In the genomic region with DNA sequence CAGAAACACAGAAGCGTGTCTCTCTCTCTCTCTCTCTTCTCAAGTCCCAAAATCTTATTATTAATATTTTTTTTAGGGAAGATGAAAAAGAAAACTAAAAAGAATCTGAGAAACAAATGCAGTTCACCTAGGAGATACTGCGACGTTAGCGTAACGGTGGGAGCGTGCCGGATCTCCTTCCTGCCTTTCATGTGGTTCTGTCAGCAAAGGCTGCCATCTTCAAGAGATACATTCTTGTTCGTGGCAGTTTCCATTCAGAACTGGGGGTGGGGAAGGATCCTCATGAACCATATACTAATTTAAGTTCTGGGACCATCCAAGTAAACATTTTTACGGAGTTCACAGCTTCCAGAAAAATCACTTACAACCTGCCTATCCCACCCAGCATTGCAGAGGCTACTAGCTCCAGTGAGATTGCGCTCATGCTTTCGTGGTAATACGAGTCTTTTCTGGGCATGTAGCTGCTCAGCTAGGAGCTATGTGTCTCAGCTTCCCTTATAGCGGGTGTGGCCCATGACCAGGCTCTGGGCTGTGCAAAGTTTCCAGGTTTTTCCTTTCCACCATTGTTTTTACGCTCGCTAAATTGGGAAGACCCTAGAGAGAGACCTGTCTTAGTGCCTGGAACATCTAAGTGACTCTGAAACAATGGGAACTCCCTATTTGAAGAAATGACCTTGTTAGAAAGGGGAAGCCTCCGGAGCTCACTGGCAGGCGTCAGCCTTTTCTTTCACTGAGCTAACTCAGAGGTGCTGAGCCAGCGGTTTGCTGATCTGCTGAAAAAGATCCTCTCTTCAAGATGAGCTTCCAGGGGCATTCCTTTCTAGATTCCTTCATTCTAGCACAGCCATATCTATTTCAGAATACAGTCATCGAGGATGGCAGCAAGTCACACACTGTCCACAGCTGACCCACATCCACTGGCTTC, we compare ENCODE assay signal across 11 cellular contexts. TPM values are rescaled to one million over a fixed set of nuclear protein-coding genes. Genes with fewer than 3 reads are reported as not detected.
A peak's percentile ranks its signal among the peaks of the same experiment; 100 is the strongest.
DNase-seq lines count a peak whose midpoint lies in the region; ATAC-seq and TF ChIP-seq lines count a peak whose summit lies in the region.
"Had no signal": no experiment of that assay in that cellular context is flagged by ENCODE, and none has a peak within 500 bp of the region (broad histone marks: within the 10 kb centered on the region; RNA-seq: fewer than 3 reads in every experiment).

No MANE protein-coding gene starts in this region.

- peaks cover 85% of the 10 kb centered on the region for H3K36me3 Mint-ChIP-seq in activated CD4-positive, alpha-beta memory T cell treated with anti-CD3 and anti-CD28 coated beads for 36 hours

- in situ Hi-C loops in GM13977 (cut with MboI; ENCODE audit: low pct_unique_long_range_greater_than_20kb, low sequenced_read_pairs, unreplicated experiment): no loop called here

- H3K4me3 Mint-ChIP-seq in activated CD4-positive, alpha-beta memory T cell treated with anti-CD3 and anti-CD28 coated beads for 36 hours: peak overlapping the region; percentile 69
- H3K4me3 Mint-ChIP-seq: neural crest cell had no signal

- POLR2A ChIA-PET in activated CD4-positive, alpha-beta memory T cell treated with anti-CD3 and anti-CD28 coated beads for 36 hours (lab: Charles Lee): interaction anchor here (0.9 to 11.8 kb wide), 7 partner anchors 8 to 46 kb away, joined by 3 to 288 read pairs (median 6); partner anchors contain the start of gene SLAMF1

- peaks cover 14% of the 10 kb centered on the region for H3K4me1 ChIP-seq in HUES6 (ENCODE audit: control insufficient read depth, insufficient read depth, low read length)

- no peaks in the 10 kb centered on the region for H3K27me3 ChIP-seq in HUES6 (ENCODE audit: control insufficient read depth, insufficient read depth, low read length)
- H3K27me3 ChIP-seq: upper lobe of left lung had no signal

- H3K4me3 ChIP-seq in HUES6 (ENCODE audit: low read depth, low read length): no peak overlapping the region
- H3K4me3 ChIP-seq: upper lobe of left lung had no signal

- intact Hi-C loops in activated CD4-positive, alpha-beta memory T cell treated with anti-CD3 and anti-CD28 coated beads for 36 hours (cut with micrococcal nuclease): loop anchor here (5.0 to 10.0 kb wide), 3 partner anchors 197 to 488 kb away; partner anchors contain the start of genes DCAF8, NIT1 and PFDN2

- H3K27ac Mint-ChIP-seq in activated CD4-positive, alpha-beta memory T cell treated with anti-CD3 and anti-CD28 coated beads for 36 hours: peak overlapping the region; percentile 98

- peak overlapping the region; percentile 51; the same call in 1 of the 2 replicates for H3K27ac ChIP-seq in HUES6 (ENCODE audit: low read depth, low read length)

- H3K27me3 Mint-ChIP-seq in activated CD4-positive, alpha-beta memory T cell treated with anti-CD3 and anti-CD28 coated beads for 36 hours: no peaks in the 10 kb centered on the region

- CTCF ChIA-PET in activated CD4-positive, alpha-beta memory T cell treated with anti-CD3 and anti-CD28 coated beads for 36 hours (lab: Charles Lee): interaction anchor here (1.2 to 3.3 kb wide), 5 partner anchors 11 to 167 kb away, joined by 4 to 14 read pairs (median 10); partner anchors contain the start of genes LY9 and SLAMF1

- peaks cover 93% of the 10 kb centered on the region for H3K4me1 Mint-ChIP-seq in activated CD4-positive, alpha-beta memory T cell treated with anti-CD3 and anti-CD28 coated beads for 36 hours (ENCODE audit: low read depth)

- no peaks in the 10 kb centered on the region for H3K36me3 ChIP-seq in HUES6 (ENCODE audit: control insufficient read depth, insufficient read depth, low read length)
- H3K36me3 ChIP-seq: upper lobe of left lung had no signal

- peak; percentile 85 for DNase-seq in activated CD4-positive, alpha-beta memory T cell treated with anti-CD3 and anti-CD28 coated beads for 36 hours
- DNase-seq in globus pallidus (ENCODE audit: low spot score) (peak; percentile 52), GM13977 (ENCODE audit: low spot score) (no peak), NCI-H2196 (lab: John Stamatoyannopoulos, UW; ENCODE audit: unreplicated experiment) (no peak)
- DNase-seq in stimulated activated CD4-positive, alpha-beta T cell treated with anti-CD3 and anti-CD28 coated beads, Interleukin-1b, Interleukin-23, amount 100 ng/mL, for 48 hours: peak; percentile 66

- H3K9me3 Mint-ChIP-seq in activated CD4-positive, alpha-beta memory T cell treated with anti-CD3 and anti-CD28 coated beads for 36 hours: no peaks in the 10 kb centered on the region
- H3K9me3 Mint-ChIP-seq: neural crest cell had no signal

- TF ChIP-seq CTCF in GM13977 (IDR thresholded peaks at IDR 0.05; ENCODE audit: extremely low read depth, insufficient read depth, missing control alignments): no peak

- no peak for ATAC-seq in HG02759 (IDR thresholded peaks at IDR 0.05; ENCODE audit: unreplicated experiment)
- no peak for ATAC-seq in GM19397 (IDR thresholded peaks at IDR 0.05; ENCODE audit: unreplicated experiment)
- ATAC-seq: SK-N-SH treated with all-trans-retinoic acid at 6 μM for 48 hours had no signal

- peak overlapping the region; percentile 40 for H3K9ac ChIP-seq in HUES6 (ENCODE audit: low read length)

- H3K9me3 ChIP-seq in HUES6 (ENCODE audit: control insufficient read depth, insufficient read depth, low read depth, low read length): no peaks in the 10 kb centered on the region
- H3K9me3 ChIP-seq: upper lobe of left lung had no signal

RNA-seq across cellular contexts. Expression of gene SLAMF1, which starts 17.3 kb away (rescaled TPM):
- 100 to 1,000 TPM; 166 TPM for total RNA-seq in activated CD4-positive, alpha-beta memory T cell treated with anti-CD3 and anti-CD28 coated beads for 36 hours
- total RNA-seq: neural crest cell had no signal

RNA-seq across cellular contexts. Expression of gene CD84, which starts 50.3 kb away (rescaled TPM):
- total RNA-seq in activated CD4-positive, alpha-beta memory T cell treated with anti-CD3 and anti-CD28 coated beads for 36 hours: 10 to 100 TPM; 18.6 to 20.2 TPM
- total RNA-seq: neural crest cell had no signal

Comparison
In these comparisons a context has a peak if more than half of its experiments do, and no peak if none do; other contexts are left out.
1. DNase-seq: peak in activated CD4-positive, alpha-beta memory T cell treated with anti-CD3 and anti-CD28 coated beads for 36 hours (single experiment), globus pallidus (single experiment) and stimulated activated CD4-positive, alpha-beta T cell treated with anti-CD3 and anti-CD28 coated beads, Interleukin-1b, Interleukin-23, amount 100 ng/mL, for 48 hours (single experiment); none in GM13977 (single experiment) and NCI-H2196 (single experiment).